Comparison of ENCODE assay signal across 10 cellular contexts in genomic region chr6:157650261-157650640, GRCh38.
A peak's percentile ranks its signal among the peaks of the same experiment; 100 is the strongest.
DNase-seq lines count a peak whose midpoint lies in the region; TF ChIP-seq lines count a peak whose summit lies in the region.
"Had no signal": no experiment of that assay in that cellular context is flagged by ENCODE, and none has a peak within 500 bp of the region (broad histone marks: within the 10 kb centered on the region; RNA-seq: fewer than 3 reads in every experiment).

No MANE protein-coding gene starts in this region.

- H3K27ac ChIP-seq in uterus (peak overlapping the region; percentile 65 to 74), ascending aorta (no peak overlapping the region)

- H3K4me1 ChIP-seq in uterus (no peaks in the 10 kb centered on the region), ascending aorta (peaks cover 0 to 3% of the 10 kb centered on the region in 2 donors)

- intact Hi-C loops in uterus (cut with DNase I; ENCODE audit: low total_unique reads) (no loop called here), ascending aorta (cut with DNase I) (no loop called here)

- no peak for TF ChIP-seq POLR2A in uterus (IDR thresholded peaks at IDR 0.05)

- H3K27me3 ChIP-seq in uterus: no peaks in the 10 kb centered on the region
- no peaks in the 10 kb centered on the region for H3K27me3 ChIP-seq in ascending aorta

- TF ChIP-seq CTCF in uterus (IDR thresholded peaks at IDR 0.05) (no peak), ascending aorta (IDR thresholded peaks at IDR 0.05) (no peak)

- DNase-seq in NCI-H748 (lab: John Stamatoyannopoulos, UW; ENCODE audit: unreplicated experiment): peak; percentile 66
- DNase-seq in NCI-H748 treated with DMSO at 0.1 percent for 48 hours (lab: John Stamatoyannopoulos, UW): no peak
- DNase-seq in cerebellum (ENCODE audit: low spot score): peak; percentile 76
- DNase-seq in midbrain (lab: John Stamatoyannopoulos, UW): peak; percentile 12
- DNase-seq in uterus: peak; percentile 76 to 82
- DNase-seq in ACHN: no peak
- DNase-seq in ascending aorta (ENCODE audit: low spot score in 2 of 2): no peak
- no peak for DNase-seq in NCI-H1436 (lab: John Stamatoyannopoulos, UW)
- DNase-seq: activated naive CD4-positive, alpha-beta T cell; naive B cell had no signal

- in situ Hi-C loops in ACHN (cut with HindIII; ENCODE audit: low pct_ligation_motif_present, low pct_unique_long_range_greater_than_20kb, low sequenced_read_pairs): no loop called here

- H3K36me3 ChIP-seq in uterus (no peaks in the 10 kb centered on the region), ascending aorta (peaks cover 8 to 15% of the 10 kb centered on the region in 2 donors)

- H3K4me3 ChIP-seq in uterus: peak overlapping the region in 1 of 2 donors; percentile 9
- H3K4me3 ChIP-seq in ascending aorta: peak overlapping the region in 1 of 2 donors; percentile 17

- H3K9me3 ChIP-seq in uterus (no peaks in the 10 kb centered on the region), ascending aorta (no peaks in the 10 kb centered on the region)

Comparison
In these comparisons a context has a peak if more than half of its experiments do, and no peak if none do; other contexts are left out.
1. DNase-seq: peak in NCI-H748 (single experiment), cerebellum (single experiment), midbrain (single experiment) and uterus (2 of 2); none in NCI-H748 treated with DMSO at 0.1 percent for 48 hours (single experiment), ACHN (single experiment), ascending aorta (0 of 2) and NCI-H1436 (single experiment).
2. H3K27ac ChIP-seq: peak in uterus (2 of 2); none in ascending aorta (0 of 2).